Comparison of ENCODE assay signal across 28 cellular contexts in the genomic region with DNA sequence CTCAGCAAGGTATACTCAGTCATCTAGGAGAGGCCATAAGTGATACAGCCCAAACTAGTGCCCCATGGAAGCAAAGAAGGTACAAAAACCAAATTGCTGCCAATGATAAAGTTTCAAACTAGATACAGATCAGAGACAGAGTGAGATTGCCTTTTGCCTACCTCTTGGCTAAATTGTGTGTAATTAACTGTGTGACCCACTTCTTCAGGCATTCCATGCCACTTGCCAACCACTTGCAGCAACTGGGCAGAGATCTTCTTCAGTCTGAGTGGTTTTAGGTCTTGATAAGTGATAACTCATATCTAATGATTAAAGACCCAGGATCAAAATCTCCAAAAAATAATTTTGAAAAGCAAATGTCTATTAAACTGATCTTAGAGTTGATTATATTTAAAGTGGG. TPM values are rescaled to one million over a fixed set of nuclear protein-coding genes. Genes with fewer than 3 reads are reported as not detected.
DNase-seq lines count a peak whose midpoint lies in the region; ATAC-seq, FAIRE-seq and TF ChIP-seq lines count a peak whose summit lies in the region.
"Had no signal": no experiment of that assay in that cellular context is flagged by ENCODE, and none has a peak within 500 bp of the region (broad histone marks: within the 10 kb centered on the region; RNA-seq: fewer than 3 reads in every experiment).

No MANE protein-coding gene starts in this region.

- intact Hi-C loops in activated CD4-positive, alpha-beta T cell treated with anti-CD3 and anti-CD28 coated beads, Interleukin-2, amount 10 ng/mL, durations not matched to agents 24 days and 14 days (cut with micrococcal nuclease): no loop called here

- no peaks in the 10 kb centered on the region for H3K4me1 Mint-ChIP-seq in endodermal cell
- H3K4me1 Mint-ChIP-seq in activated CD4-positive, alpha-beta T cell treated with anti-CD3 and anti-CD28 coated beads, Interleukin-2, amount 10 ng/mL, durations not matched to agents 24 days and 14 days: peaks cover 2% of the 10 kb centered on the region
- H3K4me1 Mint-ChIP-seq: activated naive CD4-positive, alpha-beta T cell treated with anti-CD3 and anti-CD28 coated beads, Interleukin-2, amount 10 ng/mL, durations not matched to agents 7 days and 5 days; brain; nephron progenitor cell had no signal

- H3K27me3 Mint-ChIP-seq in endodermal cell (ENCODE audit: insufficient read depth): no peaks in the 10 kb centered on the region
- no peaks in the 10 kb centered on the region for H3K27me3 Mint-ChIP-seq in activated CD4-positive, alpha-beta T cell treated with anti-CD3 and anti-CD28 coated beads, Interleukin-2, amount 10 ng/mL, durations not matched to agents 24 days and 14 days
- H3K27me3 Mint-ChIP-seq: activated naive CD4-positive, alpha-beta T cell treated with anti-CD3 and anti-CD28 coated beads, Interleukin-2, amount 10 ng/mL, durations not matched to agents 7 days and 5 days; activated T-helper 17 cell treated with anti-CD3 and anti-CD28 coated beads, Interleukin-2, amount 50 U/mL, for 72 hours; brain had no signal

- no peaks in the 10 kb centered on the region for H3K9me3 ChIP-seq in adipocyte (ENCODE audit: control insufficient read depth, low read length)
- no peaks in the 10 kb centered on the region for H3K9me3 ChIP-seq in skeletal muscle tissue (ENCODE audit: control insufficient read depth in 3 of 3, low read length in 3 of 3)
- H3K9me3 ChIP-seq in endodermal cell (ENCODE audit: control insufficient read depth, low read length): no peaks in the 10 kb centered on the region
- H3K9me3 ChIP-seq: BLaER1, pancreas, Peyer's patch, transverse colon had no signal

- H3K27me3 ChIP-seq in adipocyte (replicated peaks; ENCODE audit: control insufficient read depth, insufficient read depth, low read length) (no peaks in the 10 kb centered on the region), skeletal muscle tissue (ENCODE audit: control insufficient read depth in 3 of 3, insufficient read depth in 3 of 3, low read length in 3 of 3) (no peaks in the 10 kb centered on the region), endodermal cell (ENCODE audit: control insufficient read depth, insufficient read depth, low read length, poor library complexity, severe bottlenecking) (no peaks in the 10 kb centered on the region)
- H3K27me3 ChIP-seq: BLaER1, pancreas, Peyer's patch, transverse colon had no signal

- H3K9ac ChIP-seq in adipocyte (ENCODE audit: low read length): peak overlapping the region; percentile 68
- no peak overlapping the region for H3K9ac ChIP-seq in skeletal muscle tissue (ENCODE audit: low read depth in 1 of 3, low read length in 3 of 3)
- no peak overlapping the region for H3K9ac ChIP-seq in endodermal cell (ENCODE audit: extremely low read depth, low read length, poor library complexity, severe bottlenecking)
- H3K9ac ChIP-seq: BLaER1 had no signal

- no peaks in the 10 kb centered on the region for H3K36me3 Mint-ChIP-seq in endodermal cell (ENCODE audit: low read depth)
- H3K36me3 Mint-ChIP-seq in activated CD4-positive, alpha-beta T cell treated with anti-CD3 and anti-CD28 coated beads, Interleukin-2, amount 10 ng/mL, durations not matched to agents 24 days and 14 days (ENCODE audit: low read depth): peaks cover 4% of the 10 kb centered on the region
- H3K36me3 Mint-ChIP-seq: brain had no signal

- no peaks in the 10 kb centered on the region for H3K36me3 ChIP-seq in adipocyte (ENCODE audit: control insufficient read depth, insufficient read depth, low read length, severe bottlenecking)
- H3K36me3 ChIP-seq in skeletal muscle tissue (ENCODE audit: control insufficient read depth in 3 of 3, insufficient read depth in 3 of 3, low read length in 3 of 3): no peaks in the 10 kb centered on the region
- H3K36me3 ChIP-seq in endodermal cell (ENCODE audit: control insufficient read depth, insufficient read depth, low read length): no peaks in the 10 kb centered on the region
- H3K36me3 ChIP-seq: BLaER1, pancreas, Peyer's patch, transverse colon had no signal

- H3K27ac Mint-ChIP-seq in endodermal cell: no peak overlapping the region
- no peak overlapping the region for H3K27ac Mint-ChIP-seq in activated CD4-positive, alpha-beta T cell treated with anti-CD3 and anti-CD28 coated beads, Interleukin-2, amount 10 ng/mL, durations not matched to agents 24 days and 14 days
- H3K27ac Mint-ChIP-seq: activated CD8-positive, alpha-beta T cell treated with anti-CD3 and anti-CD28 coated beads, Interleukin-2, amount 10 ng/mL, durations not matched to agents 7 days and 5 days; activated naive CD4-positive, alpha-beta T cell treated with anti-CD3 and anti-CD28 coated beads, Interleukin-2, amount 10 ng/mL, durations not matched to agents 7 days and 5 days; activated T-helper 17 cell treated with anti-CD3 and anti-CD28 coated beads, Interleukin-2, amount 50 U/mL, for 72 hours; brain; nephron progenitor cell had no signal

- H3K4me3 Mint-ChIP-seq in endodermal cell: no peak overlapping the region
- no peak overlapping the region for H3K4me3 Mint-ChIP-seq in activated CD4-positive, alpha-beta T cell treated with anti-CD3 and anti-CD28 coated beads, Interleukin-2, amount 10 ng/mL, durations not matched to agents 24 days and 14 days
- H3K4me3 Mint-ChIP-seq: activated CD8-positive, alpha-beta T cell treated with anti-CD3 and anti-CD28 coated beads, Interleukin-2, amount 10 ng/mL, durations not matched to agents 7 days and 5 days; activated naive CD4-positive, alpha-beta T cell treated with anti-CD3 and anti-CD28 coated beads, Interleukin-2, amount 10 ng/mL, durations not matched to agents 7 days and 5 days; activated T-helper 17 cell treated with anti-CD3 and anti-CD28 coated beads, Interleukin-2, amount 50 U/mL, for 72 hours; brain; nephron progenitor cell had no signal

- peak; percentile 56 for FAIRE-seq in GM18507 (lab: Jason Lieb, UNC)
- FAIRE-seq: pancreas had no signal

- H3K4me1 ChIP-seq in adipocyte (ENCODE audit: control insufficient read depth, insufficient read depth, low read length) (peaks cover 52% of the 10 kb centered on the region), skeletal muscle tissue (ENCODE audit: control insufficient read depth in 3 of 3, insufficient read depth in 3 of 3, low read length in 3 of 3) (peaks cover 0 to 4% (median 0%) of the 10 kb centered on the region in 3 donors), endodermal cell (ENCODE audit: control insufficient read depth, insufficient read depth, low read length) (no peaks in the 10 kb centered on the region)
- H3K4me1 ChIP-seq: BLaER1, pancreas, Peyer's patch, transverse colon had no signal

- DNase-seq in GM18507 (ENCODE audit: extremely low spot score, insufficient read length, low read depth) (no peak), adipocyte (ENCODE audit: low read depth) (no peak), left lobe of liver (ENCODE audit: low spot score) (no peak), endodermal cell (no peak), NCI-H1092 treated with DMSO at 0.1 percent for 48 hours (lab: John Stamatoyannopoulos, UW) (no peak)
- no peak for DNase-seq in activated CD4-positive, alpha-beta T cell treated with anti-CD3 and anti-CD28 coated beads, Interleukin-2, amount 10 ng/mL, durations not matched to agents 24 days and 14 days
- DNase-seq: activated CD8-positive, alpha-beta T cell treated with anti-CD3 and anti-CD28 coated beads, Interleukin-2, amount 10 ng/mL, durations not matched to agents 7 days and 5 days; activated naive CD4-positive, alpha-beta T cell treated with anti-CD3 and anti-CD28 coated beads, Interleukin-2, amount 10 ng/mL, durations not matched to agents 7 days and 5 days; amniotic stem cell; cerebellar nuclear complex; kidney; NCI-H1436; NCI-H2081 treated with DMSO at 0.1 percent for 48 hours; NCI-H748 treated with DMSO at 0.1 percent for 48 hours; nephron progenitor cell; pancreas; Peyer's patch; retina; stimulated activated CD4-positive, alpha-beta T cell treated with anti-CD3 and anti-CD28 coated beads, Interleukin-12 subunit alpha, Interleukin-12 subunit beta, amount 100 ng/mL, for 4 hours; stimulated activated CD4-positive, alpha-beta T cell treated with anti-CD3 and anti-CD28 coated beads, Interleukin-2, amount 100 ng/mL, for 48 hours; SW 1271; T-helper 9 cell; transverse colon had no signal

- H3K27ac ChIP-seq in skeletal muscle tissue (ENCODE audit: low read depth, low read length) (peak overlapping the region; percentile 61), endodermal cell (ENCODE audit: low read depth, low read length) (no peak overlapping the region)
- H3K27ac ChIP-seq: BLaER1, pancreas, Peyer's patch, transverse colon had no signal

- no peak for TF ChIP-seq CTCF in endodermal cell (conservative IDR thresholded peaks at IDR 0.05)

- peak; percentile 66 for ATAC-seq in left lobe of liver
- ATAC-seq in GM21576 (IDR thresholded peaks at IDR 0.05; ENCODE audit: unreplicated experiment): no peak
- ATAC-seq: activated CD8-positive, alpha-beta T cell treated with anti-CD3 and anti-CD28 coated beads, Interleukin-2, amount 10 ng/mL, durations not matched to agents 7 days and 5 days; activated T-helper 17 cell treated with anti-CD3 and anti-CD28 coated beads, Interleukin-2, amount 50 U/mL, for 72 hours had no signal

- no peaks in the 10 kb centered on the region for H3K9me3 Mint-ChIP-seq in endodermal cell
- H3K9me3 Mint-ChIP-seq in activated CD4-positive, alpha-beta T cell treated with anti-CD3 and anti-CD28 coated beads, Interleukin-2, amount 10 ng/mL, durations not matched to agents 24 days and 14 days: peaks cover 8% of the 10 kb centered on the region
- H3K9me3 Mint-ChIP-seq: activated naive CD4-positive, alpha-beta T cell treated with anti-CD3 and anti-CD28 coated beads, Interleukin-2, amount 10 ng/mL, durations not matched to agents 7 days and 5 days; activated T-helper 17 cell treated with anti-CD3 and anti-CD28 coated beads, Interleukin-2, amount 50 U/mL, for 72 hours; nephron progenitor cell had no signal

- peak overlapping the region; percentile 37 for H3K4me3 ChIP-seq in adipocyte (ENCODE audit: low read length)
- H3K4me3 ChIP-seq in skeletal muscle tissue (ENCODE audit: low read length in 3 of 3): no peak overlapping the region
- H3K4me3 ChIP-seq in endodermal cell (ENCODE audit: low read length): no peak overlapping the region
- H3K4me3 ChIP-seq: BLaER1, pancreas, Peyer's patch, transverse colon had no signal

RNA-seq across cellular contexts. Expression of a gene that starts 21.1 kb away (rescaled TPM):
- total RNA-seq in left lobe of liver (5.9 TPM), skeletal muscle tissue (14.6 TPM), endodermal cell (1 to 10 TPM; 5.8 to 8.7 TPM)
- 2.7 TPM for polyA plus RNA-seq in endodermal cell (2013, experiment 1 of 2)
- 1.7 TPM for polyA plus RNA-seq in endodermal cell (2013, experiment 2 of 2)
- 50.7 and 53.1 TPM in 2 replicates for total RNA-seq in activated CD4-positive, alpha-beta T cell treated with anti-CD3 and anti-CD28 coated beads, Interleukin-2, amount 10 ng/mL, durations not matched to agents 24 days and 14 days
